Comparison of ENCODE assay signal across 19 cellular contexts in genomic region chr14:104178279-104178678, GRCh38. TPM values are rescaled to one million over a fixed set of nuclear protein-coding genes. Genes with fewer than 3 reads are reported as not detected.
"Had no signal": no experiment of that assay in that cellular context is flagged by ENCODE, and none has a peak within 500 bp of the region (broad histone marks: within the 10 kb centered on the region; RNA-seq: fewer than 3 reads in every experiment).

No MANE protein-coding gene starts in this region.

- H3K4me2 ChIP-seq: smooth muscle cell had no signal

- H3K27me3 ChIP-seq: testis had no signal

- H3K4me1 ChIP-seq: breast epithelium, psoas muscle, testis had no signal

- H3K4me3 ChIP-seq: breast epithelium, esophagus muscularis mucosa, psoas muscle, smooth muscle cell, testis had no signal

- DNase-seq: activated CD4-positive, alpha-beta T cell treated with anti-CD3 and anti-CD28 coated beads for 36 hours; activated CD4-positive, alpha-beta T cell treated with anti-CD3 and anti-CD28 coated beads, Interleukin-2, amount 50 U/mL, for 48 hours; activated gamma-delta T cell; cerebellar nuclear complex; effector CD8-positive, alpha-beta T cell; naive B cell; stimulated activated CD4-positive, alpha-beta T cell treated with anti-CD3 and anti-CD28 coated beads, Interleukin-4, amount 100 ng/mL, for 24 hours; SW 1271; T-helper 2 cell; testis had no signal

- FAIRE-seq: astrocyte had no signal

- H3K27ac ChIP-seq: breast epithelium, esophagus muscularis mucosa, psoas muscle, testis had no signal

- H3K9me3 ChIP-seq: breast epithelium, esophagus muscularis mucosa, psoas muscle, testis had no signal

- ATAC-seq: activated CD4-positive, alpha-beta T cell treated with anti-CD3 and anti-CD28 coated beads for 36 hours; psoas muscle; sciatic nerve; stimulated activated effector memory CD8-positive, alpha-beta T cell treated with anti-CD3 and anti-CD28 coated beads, Interleukin-12 subunit alpha, Interleukin-12 subunit beta, amount 100 ng/mL, for 72 hours had no signal

- H3K36me3 ChIP-seq: breast epithelium had no signal

RNA-seq across cellular contexts. Expression of gene KIF26A, which starts 39.9 kb away (rescaled TPM):
- total RNA-seq: mononuclear cell, osteoblast had no signal
